ENCODE assay signal across 12 cellular contexts in the genomic region with DNA sequence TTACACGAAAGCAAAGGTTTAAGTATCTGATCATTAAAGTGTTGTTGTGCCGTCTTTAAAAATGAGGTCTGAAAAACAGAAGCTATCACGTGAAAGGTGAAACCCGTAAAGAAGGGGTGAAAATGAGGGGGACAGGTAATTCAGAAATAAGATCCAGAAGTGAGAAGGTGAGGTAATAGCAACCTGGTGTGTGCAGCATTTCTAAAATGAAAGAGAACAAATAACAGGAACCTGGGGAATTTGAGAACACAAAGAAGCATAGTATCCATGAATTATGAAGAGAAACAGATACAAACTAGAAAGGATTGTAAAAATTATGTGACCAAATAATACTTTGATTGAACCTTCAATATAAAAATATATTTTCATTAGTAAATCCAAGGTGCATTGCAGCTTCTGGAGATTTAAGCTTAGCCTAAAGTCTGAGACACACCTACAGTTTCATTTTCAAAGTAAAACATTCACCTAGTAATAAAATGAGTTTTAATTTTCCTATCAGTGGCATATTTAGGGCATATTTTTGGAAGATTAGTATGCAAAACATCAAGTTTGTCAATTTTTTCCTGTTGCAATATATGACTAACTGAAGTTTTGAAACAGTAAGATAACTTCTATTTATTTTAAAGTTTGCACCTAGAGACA. TPM values are rescaled to one million over a fixed set of nuclear protein-coding genes. Genes with fewer than 3 reads are reported as not detected.
DNase-seq lines count a peak whose midpoint lies in the region; TF ChIP-seq lines count a peak whose summit lies in the region.
"Had no signal": no experiment of that assay in that cellular context is flagged by ENCODE, and none has a peak within 500 bp of the region (broad histone marks: within the 10 kb centered on the region; RNA-seq: fewer than 3 reads in every experiment).

No MANE protein-coding gene starts in this region.

- H2AK5ac ChIP-seq in trophoblast cell (ENCODE audit: low read length), result no peak overlapping the region

- DNase-seq in NCI-H146 (lab: John Stamatoyannopoulos, UW) (peak; percentile 47), NCI-H146 treated with DMSO at 0.1 percent for 48 hours (lab: John Stamatoyannopoulos, UW; ENCODE audit: unreplicated experiment) (no peak), esophagus muscularis mucosa (ENCODE audit: extremely low spot score) (no peak), trophoblast cell (peak in 1 of 2 donors; percentile 44), A172 (ENCODE audit: low spot score) (no peak), NCI-H446 (lab: John Stamatoyannopoulos, UW) (no peak)
- DNase-seq in effector CD8-positive, alpha-beta T cell (lab: John Stamatoyannopoulos, UW), result no peak
- DNase-seq: amniotic stem cell, hippocampal formation, NCI-H2081 treated with DMSO at 0.1 percent for 48 hours had no signal

- no peak overlapping the region for H2BK120ac ChIP-seq in trophoblast cell (ENCODE audit: insufficient read depth, low read length, poor library complexity)

- H3K4me1 ChIP-seq in OCI-LY3 (ENCODE audit: low read length) (peaks cover 31% of the 10 kb centered on the region), esophagus muscularis mucosa (peaks cover 0 to 46% (median 40%) of the 10 kb centered on the region in 4 donors), trophoblast cell (ENCODE audit: control insufficient read depth in 1 of 2, insufficient read depth in 2 of 2, low read length in 2 of 2) (peaks cover 0 to 3% of the 10 kb centered on the region in 2 experiments)

- no peak overlapping the region for H2BK5ac ChIP-seq in trophoblast cell (ENCODE audit: low read depth, low read length, poor library complexity)

- no peak overlapping the region for H3K27ac ChIP-seq in OCI-LY3 (ENCODE audit: low read length)
- peak overlapping the region in 1 of 4 donors; percentile 90 for H3K27ac ChIP-seq in esophagus muscularis mucosa (replicated peaks in 1 of 4)
- H3K27ac ChIP-seq in trophoblast cell (ENCODE audit: low read depth, low read length), result no peak overlapping the region
- H3K27ac ChIP-seq: A549 had no signal

- no peak overlapping the region for H4K12ac ChIP-seq in trophoblast cell (ENCODE audit: low read depth, low read length)

- H3K79me2 ChIP-seq in OCI-LY3 (ENCODE audit: low read length), result no peaks in the 10 kb centered on the region
- H3K79me2 ChIP-seq in trophoblast cell (ENCODE audit: control insufficient read depth, insufficient read depth, low read length, poor library complexity), result peaks cover 10% of the 10 kb centered on the region

- TF ChIP-seq EP300 in esophagus muscularis mucosa (IDR thresholded peaks at IDR 0.05), result no peak

- no peak overlapping the region for H4K91ac ChIP-seq in trophoblast cell (ENCODE audit: low read depth, low read length)

- H3K18ac ChIP-seq in trophoblast cell (ENCODE audit: low read length), result no peak overlapping the region

- no peaks in the 10 kb centered on the region for H4K20me1 ChIP-seq in OCI-LY3 (ENCODE audit: insufficient read depth, low read length)

- H3K9me3 ChIP-seq in OCI-LY3 (ENCODE audit: insufficient read depth, low read length) (no peaks in the 10 kb centered on the region), esophagus muscularis mucosa (no peaks in the 10 kb centered on the region), trophoblast cell (ENCODE audit: insufficient read depth, low read depth, low read length) (no peaks in the 10 kb centered on the region)
- H3K9me3 ChIP-seq: A549 had no signal

- H4K8ac ChIP-seq in trophoblast cell (ENCODE audit: low read depth, low read length), result no peak overlapping the region

- no peak overlapping the region for H3K4ac ChIP-seq in trophoblast cell (ENCODE audit: low read depth, low read length)

- TF ChIP-seq CTCF in OCI-LY3 (IDR thresholded peaks at IDR 0.05; ENCODE audit: low read depth, low read length), result no peak
- TF ChIP-seq CTCF in esophagus muscularis mucosa (IDR thresholded peaks at IDR 0.05), result no peak

- H3K4me3 ChIP-seq in OCI-LY3 (ENCODE audit: low read length) (no peak overlapping the region), esophagus muscularis mucosa (peak overlapping the region; percentile 76 to 79 (median 78)), trophoblast cell (ENCODE audit: low read depth, low read length) (no peak overlapping the region)

- H3K36me3 ChIP-seq in OCI-LY3 (replicated peaks; ENCODE audit: low read depth, low read length), result no peaks in the 10 kb centered on the region
- peaks cover 0 to 7% (median 3%) of the 10 kb centered on the region in 4 donors for H3K36me3 ChIP-seq in esophagus muscularis mucosa
- H3K36me3 ChIP-seq in trophoblast cell (ENCODE audit: control insufficient read depth in 1 of 2, insufficient read depth in 2 of 2, low read length in 2 of 2), result peaks cover 2 to 10% of the 10 kb centered on the region in 2 experiments

- intact Hi-C loops in esophagus muscularis mucosa (cut with DNase I), result loop anchor here (5.0 kb wide), 1 partner anchor 439 kb away; no protein-coding TSS in a partner anchor

- H3K4me2 ChIP-seq in OCI-LY3 (ENCODE audit: low read length) (peak overlapping the region; percentile 26; the same call in 1 of the 2 replicates), trophoblast cell (ENCODE audit: low read length) (peak overlapping the region; percentile 77)

- 32% methylated on average over 4 of the region's 4 CpGs for WGBS in esophagus muscularis mucosa
- WGBS in trophoblast cell (ENCODE audit: extremely low coverage, insufficient coverage, insufficient read length), result no CpG with 5 or more reads among the region's 4 CpGs

- H2BK12ac ChIP-seq in trophoblast cell (ENCODE audit: low read length), result no peak overlapping the region

- no peak overlapping the region for H3K23ac ChIP-seq in trophoblast cell (ENCODE audit: low read length)

- H2AFZ ChIP-seq in OCI-LY3 (ENCODE audit: low read depth, low read length), result no peak overlapping the region
- no peak overlapping the region for H2AFZ ChIP-seq in trophoblast cell (ENCODE audit: insufficient read depth, low read length, poor library complexity)

- H3K9ac ChIP-seq in OCI-LY3 (ENCODE audit: low read length) (no peak overlapping the region), trophoblast cell (ENCODE audit: low read length) (no peak overlapping the region)

- no peak overlapping the region for H3K14ac ChIP-seq in trophoblast cell (ENCODE audit: low read length)

- H3K27me3 ChIP-seq in OCI-LY3 (ENCODE audit: low read depth, low read length) (peaks cover 68% of the 10 kb centered on the region), esophagus muscularis mucosa (peaks cover 0 to 81% (median 9%) of the 10 kb centered on the region in 4 donors), trophoblast cell (ENCODE audit: insufficient read depth, low read length) (no peaks in the 10 kb centered on the region)

- H3K79me1 ChIP-seq in trophoblast cell (ENCODE audit: low read length), result peaks cover 17% of the 10 kb centered on the region

- no peak for TF ChIP-seq POLR2A in esophagus muscularis mucosa (IDR thresholded peaks at IDR 0.05; ENCODE audit: low read depth)

RNA-seq across cellular contexts. Expression of a gene that starts 1.4 kb away (rescaled TPM):
- total RNA-seq in esophagus muscularis mucosa, result 1 to 10 TPM; 1.7 to 3.1 (median 2.3) TPM
- 11.4 and 13.4 TPM in 2 replicates for polyA plus RNA-seq in trophoblast cell (2013)
- not detected in 2 replicates for total RNA-seq in A172 (2014; rRNA removed; shearing (Covaris generic))

RNA-seq across cellular contexts. Expression of a gene that starts 39.9 kb away (rescaled TPM):
- 10 to 100 TPM; 15.4 to 29.0 (median 19.9) TPM for total RNA-seq in esophagus muscularis mucosa
- polyA plus RNA-seq in trophoblast cell (2013), result 16.3 and 17.4 TPM in 2 replicates
- total RNA-seq in A172 (2014; rRNA removed; shearing (Covaris generic)), result 5.9 and 9.9 TPM in 2 replicates

Comparison
In these comparisons a context has a peak if more than half of its experiments do, and no peak if none do; other contexts are left out.
1. H3K4me3 ChIP-seq: peak in esophagus muscularis mucosa (4 of 4); none in OCI-LY3 (single experiment) and trophoblast cell (single experiment).